ENCODE assay signal across 34 cellular contexts in the genomic region with DNA sequence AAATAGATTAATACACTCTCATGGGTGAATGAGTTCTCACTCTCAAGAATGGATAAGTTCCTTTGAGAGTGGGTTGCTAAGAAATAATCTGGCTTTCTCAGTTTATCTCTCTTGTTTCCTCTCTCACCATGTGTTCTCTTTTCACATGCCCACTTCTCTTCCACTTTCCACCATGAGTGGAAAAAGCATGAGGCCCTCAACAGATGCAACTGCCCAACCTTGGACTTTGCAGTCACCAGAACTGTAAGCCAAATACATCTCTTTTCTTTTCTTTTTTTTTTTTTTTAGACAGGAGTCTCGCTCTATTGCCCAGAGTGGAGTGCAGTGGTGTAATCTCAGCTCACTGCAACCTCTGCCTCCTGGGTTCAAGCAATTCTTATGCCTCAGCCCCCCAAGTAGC.
"Had no signal": no experiment of that assay in that cellular context is flagged by ENCODE, and none has a peak within 500 bp of the region (broad histone marks: within the 10 kb centered on the region; RNA-seq: fewer than 3 reads in every experiment).

No MANE protein-coding gene starts in this region.

- H3K4me1 ChIP-seq: ascending aorta, body of pancreas, breast epithelium had no signal

- FAIRE-seq: astrocyte, bronchial epithelial cell had no signal

- H3K4me3 ChIP-seq: adrenal gland, ascending aorta, body of pancreas, breast epithelium, cardiac muscle cell had no signal

- H3K27me3 ChIP-seq: adrenal gland, ascending aorta, body of pancreas, brain microvascular endothelial cell, breast epithelium, cardiac muscle cell had no signal

- ATAC-seq: activated naive CD4-positive, alpha-beta T cell treated with anti-CD3 and anti-CD28 coated beads, Interleukin-2, amount 50 U/mL, for 72 hours; activated naive CD8-positive, alpha-beta T cell treated with anti-CD3 and anti-CD28 coated beads, Interleukin-2, amount 50 U/mL, for 24 hours; activated T-cell treated with anti-CD3 and anti-CD28 coated beads, Interleukin-2, amount 50 U/mL, for 4 hours; activated T-cell treated with anti-CD3 and anti-CD28 coated beads, Interleukin-2, amount 50 U/mL, for 72 hours; activated T-helper 17 cell treated with anti-CD3 and anti-CD28 coated beads, Interleukin-2, amount 50 U/mL, for 72 hours; body of pancreas had no signal

- H3K27ac ChIP-seq: adrenal gland, ascending aorta, body of pancreas, brain microvascular endothelial cell, breast epithelium, cardiac muscle cell had no signal

- DNase-seq: activated effector memory CD4-positive, alpha-beta T cell treated with anti-CD3 and anti-CD28 coated beads, Interleukin-2, amount 50 U/mL, for 16 hours; activated effector memory CD4-positive, alpha-beta T cell treated with Interleukin-2 at 50 U/mL for 16 hours; activated gamma-delta T cell; activated gamma-delta T cell treated with Interleukin-2 at 50 U/mL for 16 hours; activated naive CD4-positive, alpha-beta T cell; activated naive CD4-positive, alpha-beta T cell treated with anti-CD3 and anti-CD28 coated beads for 36 hours; activated naive CD4-positive, alpha-beta T cell treated with anti-CD3 and anti-CD28 coated beads, Interleukin-2, amount 10 ng/mL, durations not matched to agents 7 days and 5 days; activated naive CD4-positive, alpha-beta T cell treated with anti-CD3 and anti-CD28 coated beads, Interleukin-2, amount 50 U/mL, for 16 hours; activated naive CD4-positive, alpha-beta T cell treated with Interleukin-2 at 50 U/mL for 16 hours; activated naive CD8-positive, alpha-beta T cell treated with anti-CD3 and anti-CD28 coated beads for 36 hours; activated naive CD8-positive, alpha-beta T cell treated with anti-CD3 and anti-CD28 coated beads, Interleukin-2, amount 10 ng/mL, durations not matched to agents 7 days and 5 days; activated naive CD8-positive, alpha-beta T cell treated with anti-CD3 and anti-CD28 coated beads, Interleukin-2, amount 50 U/mL, for 24 hours; activated T-cell treated with anti-CD3 and anti-CD28 coated beads, Interleukin-2, amount 50 U/mL, for 1 hour; activated T-cell treated with anti-CD3 and anti-CD28 coated beads, Interleukin-2, amount 50 U/mL, for 24 hours; activated T-cell treated with anti-CD3 and anti-CD28 coated beads, Interleukin-2, amount 50 U/mL, for 4 hours; activated T-cell treated with anti-CD3 and anti-CD28 coated beads, Interleukin-2, amount 50 U/mL, for 48 hours; activated T-cell treated with anti-CD3 and anti-CD28 coated beads, Interleukin-2, amount 50 U/mL, for 72 hours; adrenal gland; amniotic stem cell; amygdala; anterior cingulate cortex; aorta; body of pancreas; brain microvascular endothelial cell; caudate nucleus; central memory CD4-positive, alpha-beta T cell; cerebellar nuclear complex had no signal

- H3K9me3 ChIP-seq: ascending aorta, body of pancreas, breast epithelium had no signal

- H3K36me3 ChIP-seq: adrenal gland, ascending aorta, brain microvascular endothelial cell, breast epithelium, cardiac muscle cell had no signal
